In the genomic region with DNA sequence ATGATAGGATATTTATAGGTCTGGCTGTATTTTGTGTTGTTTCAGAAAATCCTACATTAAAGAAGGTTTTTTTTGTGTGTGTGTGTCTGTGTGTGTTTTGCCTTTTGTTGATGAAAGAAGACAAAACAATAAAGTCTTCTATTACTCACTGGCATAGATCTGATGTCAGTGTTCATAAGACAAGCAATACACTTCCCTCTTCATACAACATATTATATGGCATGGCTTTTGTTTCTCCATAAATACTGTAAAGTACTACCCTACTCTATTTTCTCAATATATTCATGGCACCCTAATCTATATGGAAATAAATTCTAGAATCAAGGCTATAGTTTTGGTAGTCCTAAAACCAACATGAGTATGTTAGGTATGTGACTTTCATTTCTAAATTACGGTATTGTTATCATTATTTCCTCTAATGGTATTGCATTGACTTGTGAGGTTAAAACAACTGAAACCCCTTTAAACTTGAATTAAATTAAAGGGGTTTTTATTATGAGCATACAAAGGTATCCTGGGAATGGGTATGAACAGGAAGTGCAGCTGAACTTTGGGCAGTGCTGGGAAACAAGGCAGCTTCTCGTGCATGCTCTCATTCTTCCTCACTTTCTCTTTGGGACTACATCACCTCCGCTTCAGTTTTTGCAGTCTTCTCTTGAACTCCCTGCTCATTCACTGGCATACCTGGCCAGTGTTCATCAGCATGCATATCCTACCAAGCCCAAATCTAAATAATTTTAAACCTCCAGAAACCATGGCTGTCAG, we compare ENCODE assay signal across 22 cellular contexts.
DNase-seq lines count a peak whose midpoint lies in the region; ATAC-seq and TF ChIP-seq lines count a peak whose summit lies in the region.
"Had no signal": no experiment of that assay in that cellular context is flagged by ENCODE, and none has a peak within 500 bp of the region (broad histone marks: within the 10 kb centered on the region; RNA-seq: fewer than 3 reads in every experiment).

No MANE protein-coding gene starts in this region.

- intact Hi-C loops in left ventricle myocardium inferior (cut with micrococcal nuclease), result no loop called here
- intact Hi-C loops in cardiac septum (cut with DNase I), result no loop called here
- intact Hi-C loops in transverse colon (cut with DNase I; ENCODE audit: low total_unique reads), result no loop called here

- H3K4me1 ChIP-seq in left ventricle myocardium inferior (peaks cover 77% of the 10 kb centered on the region), osteoblast (ENCODE audit: insufficient read depth, low read length) (peaks cover 11% of the 10 kb centered on the region), transverse colon (peaks cover 0 to 28% (median 16%) of the 10 kb centered on the region in 4 donors)

- H3K4me3 ChIP-seq in left ventricle myocardium inferior, result no peak overlapping the region
- no peak overlapping the region for H3K4me3 ChIP-seq in osteoblast (ENCODE audit: insufficient read depth, low read length)
- no peak overlapping the region for H3K4me3 ChIP-seq in transverse colon
- H3K4me3 ChIP-seq: smooth muscle cell, testis had no signal

- H3K4me2 ChIP-seq in osteoblast (ENCODE audit: insufficient read depth, low read length), result peak overlapping the region; percentile 3
- H3K4me2 ChIP-seq: smooth muscle cell had no signal

- in situ Hi-C loops in transverse colon (cut with MboI; ENCODE audit: low pct_ligation_motif_present in 1 of 4, low pct_unique_long_range_greater_than_20kb in 1 of 4, low sequenced_read_pairs in 3 of 4), result no loop called here

- H2AFZ ChIP-seq in osteoblast (ENCODE audit: low read length), result no peak overlapping the region

- TF ChIP-seq EP300 in transverse colon (IDR thresholded peaks at IDR 0.05; ENCODE audit: low read depth), result no peak

- WGBS in transverse colon (ENCODE audit: low coverage in 1 of 2), 2 donors, result 40% methylated on average over 2 to 3 of the region's 3 CpGs

- TF ChIP-seq CTCF in left ventricle myocardium inferior (IDR thresholded peaks at IDR 0.05; ENCODE audit: borderline replicate concordance), result no peak
- no peak for TF ChIP-seq CTCF in osteoblast (IDR thresholded peaks at IDR 0.05; ENCODE audit: extremely low read depth, low read depth, low read length)
- TF ChIP-seq CTCF in transverse colon (IDR thresholded peaks at IDR 0.05), result no peak

- peak overlapping the region; percentile 77 for H3K27ac ChIP-seq in left ventricle myocardium inferior (replicated peaks)
- H3K27ac ChIP-seq in layer of hippocampus (ENCODE audit: low read depth, low read length), result peak overlapping the region; percentile 58
- H3K27ac ChIP-seq in osteoblast (ENCODE audit: low read depth, low read length), result no peak overlapping the region
- H3K27ac ChIP-seq in transverse colon, result peak overlapping the region in 1 of 4 donors; percentile 24
- H3K27ac ChIP-seq: brain microvascular endothelial cell had no signal

- H3K9me3 ChIP-seq in left ventricle myocardium inferior (replicated peaks), result no peaks in the 10 kb centered on the region
- no peaks in the 10 kb centered on the region for H3K9me3 ChIP-seq in osteoblast (ENCODE audit: low read depth, low read length)
- no peaks in the 10 kb centered on the region for H3K9me3 ChIP-seq in transverse colon
- H3K9me3 ChIP-seq: testis had no signal

- no peak for TF ChIP-seq POLR2A in transverse colon (IDR thresholded peaks at IDR 0.05)

- H3K79me2 ChIP-seq in osteoblast (ENCODE audit: insufficient read depth, low read length), result peaks cover 2% of the 10 kb centered on the region

- no peak for ATAC-seq in HG02798 (IDR thresholded peaks at IDR 0.05; ENCODE audit: poor library complexity, unreplicated experiment)
- ATAC-seq: activated T-cell treated with anti-CD3 and anti-CD28 coated beads, Interleukin-2, amount 50 U/mL, for 72 hours had no signal

- no peaks in the 10 kb centered on the region for H3K36me3 ChIP-seq in left ventricle myocardium inferior
- H3K36me3 ChIP-seq in osteoblast (ENCODE audit: insufficient read depth, low read length), result peaks cover 4% of the 10 kb centered on the region
- no peaks in the 10 kb centered on the region for H3K36me3 ChIP-seq in transverse colon
- H3K36me3 ChIP-seq: brain microvascular endothelial cell had no signal

- H4K20me1 ChIP-seq in osteoblast (ENCODE audit: insufficient read depth, low read length), result no peaks in the 10 kb centered on the region

- DNase-seq in left ventricle myocardium inferior, result no peak
- DNase-seq in cardiac septum (ENCODE audit: low spot score), result no peak
- DNase-seq in osteoblast (ENCODE audit: insufficient read length, low spot score, missing footprints), result no peak
- DNase-seq in stimulated activated CD4-positive, alpha-beta T cell treated with anti-CD3 and anti-CD28 coated beads, Interleukin-12 subunit alpha, Interleukin-12 subunit beta, amount 100 ng/mL, for 4 hours, result no peak
- no peak for DNase-seq in transverse colon
- no peak for DNase-seq in NCI-H187 (lab: John Stamatoyannopoulos, UW)
- DNase-seq: ACHN; activated CD4-positive, alpha-beta T cell treated with anti-CD3 and anti-CD28 coated beads, Interleukin-2, amount 50 U/mL, for 48 hours; activated naive CD8-positive, alpha-beta T cell treated with anti-CD3 and anti-CD28 coated beads, Interleukin-2, amount 10 ng/mL, durations not matched to agents 7 days and 5 days; activated T-cell treated with anti-CD3 and anti-CD28 coated beads, Interleukin-2, amount 50 U/mL, for 72 hours; brain microvascular endothelial cell; DMS153; islet precursor cell; KG1; NCI-H2081 treated with DMSO at 0.1 percent for 48 hours; NCI-H524 treated with DMSO at 0.1 percent for 48 hours; stimulated activated CD8-positive, alpha-beta memory T cell treated with anti-CD3 and anti-CD28 coated beads, Interleukin-4, amount 100 ng/mL, for 48 hours; T-helper 1 cell; testis had no signal

- no peaks in the 10 kb centered on the region for H3K27me3 ChIP-seq in left ventricle myocardium inferior (ENCODE audit: low read depth)
- H3K27me3 ChIP-seq in layer of hippocampus (ENCODE audit: control insufficient read depth, insufficient read depth, low read length), result no peaks in the 10 kb centered on the region
- no peaks in the 10 kb centered on the region for H3K27me3 ChIP-seq in osteoblast (ENCODE audit: insufficient read depth, low read length)
- H3K27me3 ChIP-seq in transverse colon, result no peaks in the 10 kb centered on the region
- H3K27me3 ChIP-seq: brain microvascular endothelial cell, testis had no signal
